In genomic region chr14:104805326-104805678, GRCh38 we compare ENCODE assay signal across 1 cellular context.
A peak's percentile ranks its signal among the peaks of the same experiment; 100 is the strongest.
TF ChIP-seq lines count a peak whose summit lies in the region.

No MANE protein-coding gene starts in this region.

TF ChIP-seq in HepG2, 621 proteins besides CTCF, POLR2A, EP300 and RAD21:
- no peak for TF ChIP-seq SETDB1 (CRISPR knock-in tag; IDR thresholded peaks at IDR 0.05; ENCODE audit: borderline replicate concordance)
- no peak for TF ChIP-seq ZNF598 (CRISPR knock-in tag; IDR thresholded peaks at IDR 0.05; ENCODE audit: borderline replicate concordance)
- TF ChIP-seq SCMH1 (CRISPR knock-in tag; IDR thresholded peaks at IDR 0.05; ENCODE audit: borderline replicate concordance) = no peak
- TF ChIP-seq TOPORS (CRISPR knock-in tag; IDR thresholded peaks at IDR 0.05) = no peak
- no peak for TF ChIP-seq KLF11 (CRISPR knock-in tag; IDR thresholded peaks at IDR 0.05)
- TF ChIP-seq ZNF256 (CRISPR knock-in tag; conservative IDR thresholded peaks at IDR 0.05) = no peak
- no peak for TF ChIP-seq MTF1 (CRISPR knock-in tag; IDR thresholded peaks at IDR 0.05)
- peak; percentile 51 for TF ChIP-seq AGO2 (optimal IDR thresholded peaks at IDR 0.05; ENCODE audit: low read depth, low read length)
- no peak for TF ChIP-seq ATF3 (CRISPR knock-in tag; IDR thresholded peaks at IDR 0.05)
- TF ChIP-seq POLR2AphosphoS2 (IDR thresholded peaks at IDR 0.05; ENCODE audit: low read depth, low read length) = no peak
- no peak for TF ChIP-seq SNAPC2 (CRISPR knock-in tag; IDR thresholded peaks at IDR 0.05)
- TF ChIP-seq FOSL2 (CRISPR knock-in tag; IDR thresholded peaks at IDR 0.05) = peak; percentile 41; the same call in 1 of the 2 replicates
- TF ChIP-seq CREB1 (IDR thresholded peaks at IDR 0.05) = no peak
- no peak for TF ChIP-seq CREB1 (CRISPR knock-in tag; IDR thresholded peaks at IDR 0.05)
- TF ChIP-seq AKAP8 (CRISPR knock-in tag; IDR thresholded peaks at IDR 0.05) = peak; percentile 40; the same call in 1 of the 2 replicates
- no peak for TF ChIP-seq ZNF609 (CRISPR knock-in tag; IDR thresholded peaks at IDR 0.05; ENCODE audit: borderline replicate concordance)
- TF ChIP-seq ZNF101 (CRISPR knock-in tag; IDR thresholded peaks at IDR 0.05; ENCODE audit: borderline replicate concordance, low read depth) = no peak
- no peak for TF ChIP-seq ZNF569 (CRISPR knock-in tag; IDR thresholded peaks at IDR 0.05; ENCODE audit: borderline replicate concordance)
- no peak for TF ChIP-seq ZNF737 (CRISPR knock-in tag; IDR thresholded peaks at IDR 0.05; ENCODE audit: borderline replicate concordance)
- TF ChIP-seq ZFX (CRISPR knock-in tag; IDR thresholded peaks at IDR 0.05; ENCODE audit: low read depth) = 0 out of 2 replicates have a peak, but pooled peaks have one; percentile 38
- no peak for TF ChIP-seq HNF1B (CRISPR knock-in tag; IDR thresholded peaks at IDR 0.05)
